1 cellular context compared by ENCODE assay signal in genomic region chr20:24469116-24470030, GRCh38.
A peak's percentile ranks its signal among the peaks of the same experiment; 100 is the strongest.
TF ChIP-seq lines count a peak whose summit lies in the region.

SYNDIG1 (plus strand) TSS chr20:24469629; CDS start chr20:24543098, 73,469 bp downstream.

TF ChIP-seq in WTC11, 78 proteins besides CTCF, POLR2A, EP300 and RAD21 (continued from another document and continues in another):
- TF ChIP-seq PREB (CRISPR knock-in tag; IDR thresholded peaks at IDR 0.05; ENCODE audit: borderline replicate concordance), result no peak
- peak; percentile 44 for TF ChIP-seq E2F5 (CRISPR knock-in tag; IDR thresholded peaks at IDR 0.05)
- no peak for TF ChIP-seq ATF2 (CRISPR knock-in tag; IDR thresholded peaks at IDR 0.05; ENCODE audit: borderline replicate concordance, low read depth)
- no peak for TF ChIP-seq FOXP4 (CRISPR knock-in tag; IDR thresholded peaks at IDR 0.05)
- TF ChIP-seq HMGXB4 (CRISPR knock-in tag; IDR thresholded peaks at IDR 0.05), result peak; percentile 47
- TF ChIP-seq ARID4B (CRISPR knock-in tag; IDR thresholded peaks at IDR 0.05; ENCODE audit: borderline replicate concordance), result peak; percentile 50; the same call in 1 of the 2 replicates
- TF ChIP-seq SMAD3 (CRISPR knock-in tag; IDR thresholded peaks at IDR 0.05; ENCODE audit: borderline replicate concordance), result no peak
- no peak for TF ChIP-seq CBFB (CRISPR knock-in tag; IDR thresholded peaks at IDR 0.05; ENCODE audit: low read depth)
- peak; percentile 28; the same call in 1 of the 2 replicates for TF ChIP-seq SP1 (CRISPR knock-in tag; conservative IDR thresholded peaks at IDR 0.05)
- no peak for TF ChIP-seq AR (CRISPR knock-in tag; IDR thresholded peaks at IDR 0.05)
- TF ChIP-seq TP53 (CRISPR knock-in tag; IDR thresholded peaks at IDR 0.05), result no peak
- no peak for TF ChIP-seq ZNF416 (CRISPR knock-in tag; IDR thresholded peaks at IDR 0.05)
- TF ChIP-seq FOXK1 (CRISPR knock-in tag; IDR thresholded peaks at IDR 0.05), result no peak
- TF ChIP-seq ZNF219 (CRISPR knock-in tag; IDR thresholded peaks at IDR 0.05; ENCODE audit: borderline replicate concordance), result no peak
- TF ChIP-seq CREB1 (CRISPR knock-in tag; IDR thresholded peaks at IDR 0.05), result no peak
- TF ChIP-seq GABPB1 (CRISPR knock-in tag; IDR thresholded peaks at IDR 0.05), result no peak
- no peak for TF ChIP-seq ELF4 (CRISPR knock-in tag; IDR thresholded peaks at IDR 0.05; ENCODE audit: low read depth)
- no peak for TF ChIP-seq PRDM15 (CRISPR knock-in tag; IDR thresholded peaks at IDR 0.05)
- TF ChIP-seq MYBL2 (CRISPR knock-in tag; IDR thresholded peaks at IDR 0.05), result no peak
- TF ChIP-seq ESRRA (CRISPR knock-in tag; IDR thresholded peaks at IDR 0.05; ENCODE audit: borderline replicate concordance), result 0 out of 2 replicates have a peak, but pooled peaks have one; percentile 29
- TF ChIP-seq ZBTB43 (CRISPR knock-in tag; IDR thresholded peaks at IDR 0.05), result peak; percentile 59; the same call in 1 of the 2 replicates
- no peak for TF ChIP-seq ZNF425 (CRISPR knock-in tag; conservative IDR thresholded peaks at IDR 0.05)
- no peak for TF ChIP-seq ATF6 (CRISPR knock-in tag; IDR thresholded peaks at IDR 0.05)
- no peak for TF ChIP-seq EMX1 (CRISPR knock-in tag; IDR thresholded peaks at IDR 0.05)
- TF ChIP-seq JAZF1 (CRISPR knock-in tag; IDR thresholded peaks at IDR 0.05), result no peak
- no peak for TF ChIP-seq ZNF121 (CRISPR knock-in tag; IDR thresholded peaks at IDR 0.05)
- TF ChIP-seq PRRX2 (CRISPR knock-in tag; IDR thresholded peaks at IDR 0.05), result no peak
- no peak for TF ChIP-seq ZNF317 (CRISPR knock-in tag; IDR thresholded peaks at IDR 0.05; ENCODE audit: borderline replicate concordance, low read depth)
- TF ChIP-seq TEAD4 (CRISPR knock-in tag; IDR thresholded peaks at IDR 0.05), result no peak
